18 cellular contexts compared by ENCODE assay signal in genomic region chrX:154649864-154650510, GRCh38. TPM values are rescaled to one million over a fixed set of nuclear protein-coding genes. Genes with fewer than 3 reads are reported as not detected.
DNase-seq lines count a peak whose midpoint lies in the region; ATAC-seq and TF ChIP-seq lines count a peak whose summit lies in the region.
"Had no signal": no experiment of that assay in that cellular context is flagged by ENCODE, and none has a peak within 500 bp of the region (broad histone marks: within the 10 kb centered on the region; RNA-seq: fewer than 3 reads in every experiment).

No MANE protein-coding gene starts in this region.

- BruUV-seq in mammary epithelial cell (replicated peaks; lab: Mats Ljungman, UMichigan): no TSS peak

- no peaks in the 10 kb centered on the region for H3K27me3 ChIP-seq in mammary epithelial cell (ENCODE audit: insufficient read depth, low read length)
- no peaks in the 10 kb centered on the region for H3K27me3 ChIP-seq in spleen (replicated peaks in 1 of 7)

- H3K4me2 ChIP-seq in mammary epithelial cell (ENCODE audit: insufficient read depth, low read depth, low read length): peak overlapping the region; percentile 54

- H3K4me3 ChIP-seq in mammary epithelial cell (replicated peaks in 1 of 3; ENCODE audit: insufficient read depth in 1 of 3, low read depth in 2 of 3, low read length in 3 of 3) (no peak overlapping the region), spleen (no peak overlapping the region)

- ATAC-seq in GM18867 (IDR thresholded peaks at IDR 0.05; ENCODE audit: unreplicated experiment) (no peak), HG03521 (IDR thresholded peaks at IDR 0.05; ENCODE audit: unreplicated experiment) (no peak)
- ATAC-seq: SK-N-SH treated with all-trans-retinoic acid at 6 μM for 48 hours had no signal

- intact Hi-C loops in mammary epithelial cell (cut with micrococcal nuclease) (no loop called here), spleen (cut with DNase I; ENCODE audit: low total_unique reads) (no loop called here)

- no peaks in the 10 kb centered on the region for H3K36me3 ChIP-seq in mammary epithelial cell (ENCODE audit: insufficient read depth, low read length)
- no peaks in the 10 kb centered on the region for H3K36me3 ChIP-seq in spleen

- dilution Hi-C loops in mammary epithelial cell (cut with HindIII; ENCODE audit: low sequenced_read_pairs): no loop called here

- TF ChIP-seq CTCF in mammary epithelial cell (conservative IDR thresholded peaks at IDR 0.05 in 1 of 2, IDR thresholded peaks at IDR 0.05 in 1 of 2; ENCODE audit: extremely low read depth in 1 of 2, insufficient read depth in 1 of 2, low read depth in 1 of 2, low read length in 2 of 2) (no peak), spleen (IDR thresholded peaks at IDR 0.05 in 8 of 11, conservative IDR thresholded peaks at IDR 0.05 in 3 of 11) (no peak)

- H3K9me3 ChIP-seq in mammary epithelial cell (replicated peaks; ENCODE audit: insufficient read depth, low read length) (peaks cover 4% of the 10 kb centered on the region), spleen (no peaks in the 10 kb centered on the region)

- H3K4me1 ChIP-seq in mammary epithelial cell (ENCODE audit: insufficient read depth, low read length) (no peaks in the 10 kb centered on the region), spleen (peaks cover 0 to 5% (median 0%) of the 10 kb centered on the region in 6 donors)

- DNase-seq in ELF-1 (ENCODE audit: low read depth, low spot score) (peak; percentile 53), mammary epithelial cell (no peak), left kidney (ENCODE audit: low read depth, low spot score) (peak; percentile 4), spleen (peak; percentile 75), NCI-H2196 treated with DMSO at 0.1 percent for 48 hours (lab: John Stamatoyannopoulos, UW; ENCODE audit: unreplicated experiment) (no peak), erythroblast (lab: John Stamatoyannopoulos, UW) (no peak)
- DNase-seq: ACHN; CD4-positive, alpha-beta memory T cell; KBM-7; NCI-H1048; NCI-H1694; NCI-H345; NCI-H69; SHP77 treated with DMSO at 0.1 percent for 48 hours had no signal

- H2AFZ ChIP-seq in mammary epithelial cell (ENCODE audit: low read depth, low read length): peak overlapping the region; percentile 70

- H4K20me1 ChIP-seq in mammary epithelial cell (ENCODE audit: insufficient read depth, low read length): no peaks in the 10 kb centered on the region

- no peak overlapping the region for H3K9ac ChIP-seq in mammary epithelial cell (ENCODE audit: insufficient read depth, low read length)

- no peak overlapping the region for H3K27ac ChIP-seq in mammary epithelial cell (ENCODE audit: insufficient read depth, low read depth, low read length)
- H3K27ac ChIP-seq in spleen: peak overlapping the region in 5 of 8 donors; percentile 41 to 65 (median 55)

- no peak for TF ChIP-seq POLR2A in spleen (IDR thresholded peaks at IDR 0.05)
- TF ChIP-seq POLR2A in erythroblast (IDR thresholded peaks at IDR 0.05; ENCODE audit: low read length): no peak

- 43% methylated on average over 15 of the region's 25 CpGs for WGBS in mammary epithelial cell (ENCODE audit: low coverage, missing lambda C conversion rate)
- WGBS in spleen, 5 donors: 46 to 68% (median 65%) methylated on average over 15 to 25 of the region's 25 CpGs

- no peaks in the 10 kb centered on the region for H3K79me2 ChIP-seq in mammary epithelial cell (ENCODE audit: insufficient read depth, low read length)

- in situ Hi-C loops in mammary epithelial cell (cut with MboI; ENCODE audit: low sequenced_read_pairs in 2 of 2): no loop called here

- CTCF ChIA-PET in mammary epithelial cell (lab: Charles Lee; ENCODE audit: low non-redundant PET): no interaction called here

RNA-seq across cellular contexts. Expression of gene CTAG2, which starts 3.4 kb away (rescaled TPM):
- total RNA-seq in mammary epithelial cell (not detected), spleen (under 1 TPM in 1 of 7 donors, not detected in 6; 0.46 TPM)
- polyA plus RNA-seq in mammary epithelial cell (not detected), spleen (1 to 10 TPM in 1 of 3 donors, under 1 TPM in 1, not detected in 1; 0.10 to 7.9 TPM)
- not detected for polyA minus RNA-seq in mammary epithelial cell
- total RNA-seq: CD4-positive, alpha-beta memory T cell; G401 had no signal
- polyA plus RNA-seq: CD4-positive, alpha-beta memory T cell had no signal

RNA-seq across cellular contexts. Expression of gene CTAG1B, which starts 30.9 kb away (rescaled TPM):
- total RNA-seq in mammary epithelial cell (not detected), spleen (not detected)
- polyA plus RNA-seq in mammary epithelial cell (not detected), spleen (not detected)
- polyA minus RNA-seq in mammary epithelial cell: not detected
- total RNA-seq: CD4-positive, alpha-beta memory T cell; G401 had no signal
- polyA plus RNA-seq: CD4-positive, alpha-beta memory T cell had no signal

Comparison
In these comparisons a context has a peak if more than half of its experiments do, and no peak if none do; other contexts are left out.
1. DNase-seq: peak in ELF-1 (single experiment), left kidney (single experiment) and spleen (single experiment); none in mammary epithelial cell (single experiment), NCI-H2196 treated with DMSO at 0.1 percent for 48 hours (single experiment) and erythroblast (0 of 2).